In the genomic region with DNA sequence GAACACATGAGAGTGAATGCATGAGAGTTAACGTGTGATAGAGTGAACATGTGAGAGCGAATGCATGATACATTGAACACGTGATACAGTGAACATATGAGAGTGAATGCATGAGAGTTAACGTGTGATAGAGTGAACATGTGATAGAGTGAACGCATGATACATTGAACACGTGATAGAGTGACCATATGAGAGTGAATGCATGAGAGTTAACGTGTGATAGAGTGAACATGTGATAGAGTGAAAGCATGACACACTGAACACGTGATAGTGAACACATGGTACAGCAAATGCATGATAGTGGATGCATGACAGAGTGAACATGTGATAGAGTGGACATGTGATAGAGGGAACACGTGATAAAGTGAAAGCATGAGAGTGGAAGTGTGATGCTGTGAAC, we compare ENCODE assay signal across 33 cellular contexts.
"Had no signal": no experiment of that assay in that cellular context is flagged by ENCODE, and none has a peak within 500 bp of the region (broad histone marks: within the 10 kb centered on the region; RNA-seq: fewer than 3 reads in every experiment).

No MANE protein-coding gene starts in this region.

- H3K9me3 ChIP-seq: esophagus squamous epithelium, gastroesophageal sphincter, heart right ventricle had no signal

- DNase-seq: activated B cell treated with CpG ODN at 0.5 μM for 24 hours; activated CD4-positive, alpha-beta T cell treated with anti-CD3 and anti-CD28 coated beads for 48 hours; activated CD4-positive, alpha-beta T cell treated with anti-CD3 and anti-CD28 coated beads, Interleukin-2, amount 50 U/mL, for 1 hour; activated CD4-positive, alpha-beta T cell treated with anti-CD3 and anti-CD28 coated beads, Interleukin-2, amount 50 U/mL, for 48 hours; activated CD8-positive, alpha-beta memory T cell treated with anti-CD3 and anti-CD28 coated beads for 24 hours; activated CD8-positive, alpha-beta T cell treated with anti-CD3 and anti-CD28 coated beads for 36 hours; activated effector memory CD4-positive, alpha-beta T cell treated with Interleukin-2 at 50 U/mL for 16 hours; activated gamma-delta T cell treated with Interleukin-2 at 50 U/mL for 16 hours; activated naive CD4-positive, alpha-beta T cell treated with anti-CD3 and anti-CD28 coated beads, Interleukin-2, amount 50 U/mL, for 16 hours; activated naive CD4-positive, alpha-beta T cell treated with Interleukin-2 at 50 U/mL for 16 hours; activated T-cell treated with anti-CD3 and anti-CD28 coated beads, Interleukin-2, amount 50 U/mL, for 4 hours; amniotic stem cell; anterior cingulate cortex; brain microvascular endothelial cell; dermis blood vessel endothelial cell; effector CD4-positive, alpha-beta T cell; effector memory CD8-positive, alpha-beta T cell; esophagus squamous epithelium; foreskin melanocyte; heart right ventricle; T-helper 17 cell; T1000; WERI-Rb-1 had no signal

- H3K27ac Mint-ChIP-seq: activated B cell treated with CpG ODN at 0.5 μM for 24 hours; activated CD8-positive, alpha-beta T cell treated with anti-CD3 and anti-CD28 coated beads for 36 hours; activated naive CD8-positive, alpha-beta T cell; activated T-helper 17 cell treated with anti-CD3 and anti-CD28 coated beads, Interleukin-2, amount 50 U/mL, for 72 hours; effector memory CD8-positive, alpha-beta T cell; T-helper 17 cell; T-helper 2 cell treated with Interferon-gamma antibody and Interleukin-4, amounts not matched to agents 5 μg/mL and 100 μg/mL, for 36 hours had no signal

- H3K4me1 Mint-ChIP-seq: activated B cell treated with CpG ODN at 0.5 μM for 24 hours; activated T-helper 17 cell treated with anti-CD3 and anti-CD28 coated beads, Interleukin-2, amount 50 U/mL, for 72 hours; central memory CD8-positive, alpha-beta T cell; T-helper 17 cell had no signal

- H3K4me1 ChIP-seq: esophagus squamous epithelium, gastroesophageal sphincter, heart right ventricle had no signal

- H3K4me3 ChIP-seq: coronary artery, esophagus squamous epithelium, gastroesophageal sphincter, heart right ventricle had no signal

- FAIRE-seq: astrocyte, bronchial epithelial cell had no signal

- H3K27me3 ChIP-seq: brain microvascular endothelial cell, esophagus squamous epithelium, heart right ventricle had no signal

- H3K4me3 Mint-ChIP-seq: activated B cell treated with CpG ODN at 0.5 μM for 24 hours; activated CD8-positive, alpha-beta T cell treated with anti-CD3 and anti-CD28 coated beads for 36 hours; activated naive CD8-positive, alpha-beta T cell; activated T-cell treated with anti-CD3 and anti-CD28 coated beads, Interleukin-2, amount 50 U/mL, for 4 hours; activated T-helper 17 cell treated with anti-CD3 and anti-CD28 coated beads, Interleukin-2, amount 50 U/mL, for 72 hours; central memory CD8-positive, alpha-beta T cell; effector memory CD8-positive, alpha-beta T cell; T-helper 17 cell; T-helper 2 cell treated with Interferon-gamma antibody and Interleukin-4, amounts not matched to agents 5 μg/mL and 100 μg/mL, for 36 hours had no signal

- H3K27me3 Mint-ChIP-seq: activated B cell treated with CpG ODN at 0.5 μM for 24 hours; activated CD8-positive, alpha-beta T cell treated with anti-CD3 and anti-CD28 coated beads for 36 hours; activated T-helper 17 cell treated with anti-CD3 and anti-CD28 coated beads, Interleukin-2, amount 50 U/mL, for 72 hours; central memory CD8-positive, alpha-beta T cell; effector memory CD8-positive, alpha-beta T cell; T-helper 17 cell had no signal

- H3K36me3 Mint-ChIP-seq: activated naive CD8-positive, alpha-beta T cell had no signal

- H3K27ac ChIP-seq: brain microvascular endothelial cell, coronary artery, epithelial cell of prostate, esophagus squamous epithelium, gastroesophageal sphincter, heart right ventricle, WERI-Rb-1 had no signal

- H3K36me3 ChIP-seq: brain microvascular endothelial cell, esophagus squamous epithelium, gastroesophageal sphincter, heart right ventricle, WERI-Rb-1 had no signal

- ATAC-seq: activated CD4-positive, CD25-positive, alpha-beta regulatory T cell treated with anti-CD3 and anti-CD28 coated beads, Interleukin-2, amount 50 U/mL, for 24 hours; activated CD8-positive, alpha-beta T cell treated with anti-CD3 and anti-CD28 coated beads for 36 hours; activated T-cell treated with anti-CD3 and anti-CD28 coated beads, Interleukin-2, amount 50 U/mL, for 4 hours; activated T-helper 17 cell treated with anti-CD3 and anti-CD28 coated beads, Interleukin-2, amount 50 U/mL, for 72 hours; effector memory CD8-positive, alpha-beta T cell; gastroesophageal sphincter; heart right ventricle; T-helper 17 cell had no signal

- H3K9me3 Mint-ChIP-seq: activated B cell treated with CpG ODN at 0.5 μM for 24 hours; activated CD8-positive, alpha-beta T cell treated with anti-CD3 and anti-CD28 coated beads for 36 hours; activated T-cell treated with anti-CD3 and anti-CD28 coated beads, Interleukin-2, amount 50 U/mL, for 4 hours; activated T-helper 17 cell treated with anti-CD3 and anti-CD28 coated beads, Interleukin-2, amount 50 U/mL, for 72 hours; central memory CD8-positive, alpha-beta T cell; effector memory CD8-positive, alpha-beta T cell; T-helper 2 cell treated with Interferon-gamma antibody and Interleukin-4, amounts not matched to agents 5 μg/mL and 100 μg/mL, for 36 hours had no signal
